Comparison of ENCODE assay signal across 10 cellular contexts in genomic region chr5:176663566-176663965, GRCh38. TPM values are rescaled to one million over a fixed set of nuclear protein-coding genes. Genes with fewer than 3 reads are reported as not detected.
"Had no signal": no experiment of that assay in that cellular context is flagged by ENCODE, and none has a peak within 500 bp of the region (broad histone marks: within the 10 kb centered on the region; RNA-seq: fewer than 3 reads in every experiment).

No MANE protein-coding gene starts in this region.

- H3K27ac Mint-ChIP-seq: HFFc6 had no signal

- H3K27ac ChIP-seq: GM23248 had no signal

- H3K9me3 ChIP-seq: HAP-1 had no signal

- H3K4me1 ChIP-seq: HAP-1 had no signal

- H3K4me3 ChIP-seq: GM23248, HAP-1, K562 had no signal

- H3K4me3 Mint-ChIP-seq: HFFc6 had no signal

- DNase-seq: GM23248, GOT3, H7, HFFc6, IMR-90 had no signal

- ATAC-seq: HCT116, K562 had no signal

RNA-seq across cellular contexts. Expression of gene EIF4E1B, which starts 33.1 kb away (rescaled TPM):
- total RNA-seq: GM23248, H4, HFFc6, HT-29, IMR-90, K562 had no signal
- polyA plus RNA-seq: GM23248, IMR-90, K562 had no signal

RNA-seq across cellular contexts. Expression of gene SNCB, which starts 33.2 kb away (rescaled TPM):
- total RNA-seq: GM23248, HFFc6, HT-29, IMR-90, K562 had no signal
- polyA plus RNA-seq: GM23248, K562 had no signal
